ENCODE assay signal across 19 cellular contexts in genomic region chr7:29040570-29040906, GRCh38.
DNase-seq lines count a peak whose midpoint lies in the region; ATAC-seq and TF ChIP-seq lines count a peak whose summit lies in the region.
"Had no signal": no experiment of that assay in that cellular context is flagged by ENCODE, and none has a peak within 500 bp of the region (broad histone marks: within the 10 kb centered on the region; RNA-seq: fewer than 3 reads in every experiment).

No MANE protein-coding gene starts in this region.

- no peak overlapping the region for H3K4ac ChIP-seq in mesendoderm (ENCODE audit: low read depth, low read length)

- H3K4me3 ChIP-seq in right cardiac atrium (ENCODE audit: low read length) (no peak overlapping the region), mesendoderm (ENCODE audit: low read length) (no peak overlapping the region), smooth muscle cell (no peak overlapping the region)
- H3K4me3 ChIP-seq: GM23338, Peyer's patch had no signal

- 37% methylated on average over 2 of the region's 2 CpGs for WGBS in right cardiac atrium
- WGBS in mesendoderm (ENCODE audit: extremely low coverage, insufficient coverage, low lambda C conversion rate), result no CpG with 5 or more reads among the region's 2 CpGs
- 72% methylated on average over 2 of the region's 2 CpGs for WGBS in smooth muscle cell (ENCODE audit: low lambda C conversion rate)

- no peaks in the 10 kb centered on the region for H3K79me1 ChIP-seq in mesendoderm (ENCODE audit: low read length)

- peaks cover 38% of the 10 kb centered on the region for H3F3A ChIP-seq in smooth muscle cell (ENCODE audit: low read depth)

- no peak overlapping the region for H3K27ac ChIP-seq in right cardiac atrium (ENCODE audit: low read length)
- no peak overlapping the region for H3K27ac ChIP-seq in mesendoderm (ENCODE audit: low read depth, low read length)
- H3K27ac ChIP-seq in smooth muscle cell (ENCODE audit: low read depth), result peak overlapping the region; percentile 91
- H3K27ac ChIP-seq: 22Rv1, Peyer's patch had no signal

- no peak overlapping the region for H2AK5ac ChIP-seq in mesendoderm (ENCODE audit: low read length)

- no peak overlapping the region for H3K18ac ChIP-seq in mesendoderm (ENCODE audit: low read length)

- TF ChIP-seq CTCF in smooth muscle cell (IDR thresholded peaks at IDR 0.05; ENCODE audit: borderline replicate concordance, insufficient read depth, poor library complexity, severe bottlenecking), result no peak

- no peaks in the 10 kb centered on the region for H3K36me3 ChIP-seq in mesendoderm (ENCODE audit: control insufficient read depth, insufficient read depth, low read length)
- no peaks in the 10 kb centered on the region for H3K36me3 ChIP-seq in smooth muscle cell (ENCODE audit: low read depth)
- H3K36me3 ChIP-seq: Peyer's patch had no signal

- peaks cover 7% of the 10 kb centered on the region for H3K4me1 ChIP-seq in right cardiac atrium (ENCODE audit: control insufficient read depth, insufficient read depth, low read length)
- peaks cover 14% of the 10 kb centered on the region for H3K4me1 ChIP-seq in mesendoderm (ENCODE audit: control insufficient read depth, low read depth, low read length)
- peaks cover 44% of the 10 kb centered on the region for H3K4me1 ChIP-seq in smooth muscle cell (ENCODE audit: low read depth)
- H3K4me1 ChIP-seq: Peyer's patch had no signal

- H3K9me3 ChIP-seq in right cardiac atrium (ENCODE audit: control insufficient read depth, low read length) (no peaks in the 10 kb centered on the region), smooth muscle cell (replicated peaks; ENCODE audit: low read depth) (no peaks in the 10 kb centered on the region)
- H3K9me3 ChIP-seq: Peyer's patch had no signal

- H3K23ac ChIP-seq in mesendoderm (ENCODE audit: low read length), result no peak overlapping the region

- no peak overlapping the region for H4K5ac ChIP-seq in mesendoderm (ENCODE audit: low read length)

- peak; percentile 20 for ATAC-seq in Right ventricle myocardium superior (ENCODE audit: poor library complexity)
- ATAC-seq in right cardiac atrium, result no peak
- no peak for ATAC-seq in HG02981 (IDR thresholded peaks at IDR 0.05; ENCODE audit: unreplicated experiment)
- ATAC-seq: GM23338 had no signal

- peak overlapping the region; percentile 64 for H2BK15ac ChIP-seq in mesendoderm (replicated peaks; ENCODE audit: low read depth)

- intact Hi-C loops in Right ventricle myocardium superior (cut with DNase I), result no loop called here
- intact Hi-C loops in right cardiac atrium (cut with DNase I), result no loop called here

- no peak overlapping the region for H2AFZ ChIP-seq in smooth muscle cell (ENCODE audit: low read depth)
- H2AFZ ChIP-seq: GM23338 had no signal

- no peak overlapping the region for H3K56ac ChIP-seq in mesendoderm (ENCODE audit: low read length)

- H3K4me2 ChIP-seq in mesendoderm (ENCODE audit: low read length) (no peak overlapping the region), smooth muscle cell (peak overlapping the region; percentile 71)
- H3K4me2 ChIP-seq: GM23338 had no signal

- H4K20me1 ChIP-seq in smooth muscle cell (ENCODE audit: low read depth), result no peaks in the 10 kb centered on the region

- H3K9ac ChIP-seq in mesendoderm (ENCODE audit: low read length) (no peak overlapping the region), smooth muscle cell (ENCODE audit: low read depth) (no peak overlapping the region)

- H3K79me2 ChIP-seq in mesendoderm (ENCODE audit: control insufficient read depth, insufficient read depth, low read length), result no peaks in the 10 kb centered on the region
- no peaks in the 10 kb centered on the region for H3K79me2 ChIP-seq in smooth muscle cell (ENCODE audit: low read depth)

- H2BK120ac ChIP-seq in mesendoderm (ENCODE audit: low read depth, low read length), result no peak overlapping the region

- no peak for DNase-seq in Right ventricle myocardium superior
- DNase-seq in right cardiac atrium, result no peak
- peak; percentile 9 for DNase-seq in dermis blood vessel endothelial cell
- DNase-seq in mesendoderm, result no peak
- no peak for DNase-seq in smooth muscle cell (lab: John Stamatoyannopoulos, UW; ENCODE audit: unreplicated experiment)
- DNase-seq in RPMI8226, result no peak
- DNase-seq in stimulated activated CD4-positive, alpha-beta T cell treated with anti-CD3 and anti-CD28 coated beads, Interleukin-4, amount 100 ng/mL, for 24 hours, result no peak
- DNase-seq: Calu3; CD4-positive, CD25-positive, alpha-beta regulatory T cell; DMS79; IMR-90; NCI-H1417 treated with DMSO at 0.1 percent for 48 hours; NCI-H2029; NCI-H2171 treated with DMSO at 0.1 percent for 48 hours; NCI-H774; Peyer's patch had no signal

- no peak overlapping the region for H2BK5ac ChIP-seq in mesendoderm (ENCODE audit: low read length)

- H3K27me3 ChIP-seq in right cardiac atrium (ENCODE audit: control insufficient read depth, insufficient read depth), result no peaks in the 10 kb centered on the region
- no peaks in the 10 kb centered on the region for H3K27me3 ChIP-seq in mesendoderm (ENCODE audit: insufficient read depth, low read length, poor library complexity)
- H3K27me3 ChIP-seq in smooth muscle cell (ENCODE audit: low read depth), result no peaks in the 10 kb centered on the region
- H3K27me3 ChIP-seq: Peyer's patch had no signal

- no peak overlapping the region for H4K8ac ChIP-seq in mesendoderm (ENCODE audit: low read depth, low read length)
